ENCODE assay signal across 11 cellular contexts in the genomic region with DNA sequence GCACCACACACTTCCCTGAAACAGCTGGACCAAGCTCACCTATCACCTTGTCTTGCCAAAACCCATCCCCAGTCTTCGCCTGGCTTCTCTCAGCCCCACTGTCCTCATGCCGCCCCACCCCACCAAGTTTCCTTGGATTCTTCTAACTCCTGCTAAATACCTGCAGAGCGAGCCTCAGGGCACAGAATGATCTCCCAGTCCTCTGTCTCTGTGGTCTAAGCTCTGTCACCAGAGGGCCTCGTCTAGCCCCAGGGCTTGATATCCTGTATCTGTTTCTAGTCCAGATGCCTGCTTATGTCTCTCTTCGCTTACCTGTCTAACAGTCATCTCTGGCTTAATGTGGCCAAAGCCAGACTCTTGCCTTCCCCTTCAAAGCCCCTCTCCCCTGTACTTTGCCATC. TPM values are rescaled to one million over a fixed set of nuclear protein-coding genes. Genes with fewer than 3 reads are reported as not detected.
A peak's percentile ranks its signal among the peaks of the same experiment; 100 is the strongest.
DNase-seq lines count a peak whose midpoint lies in the region; ATAC-seq and TF ChIP-seq lines count a peak whose summit lies in the region.
"Had no signal": no experiment of that assay in that cellular context is flagged by ENCODE, and none has a peak within 500 bp of the region (broad histone marks: within the 10 kb centered on the region; RNA-seq: fewer than 3 reads in every experiment).

No MANE protein-coding gene starts in this region.

- no peak for DNase-seq in activated CD4-positive, alpha-beta T cell treated with anti-CD3 and anti-CD28 coated beads, Interleukin-2, amount 10 ng/mL, durations not matched to agents 7 days and 5 days
- no peak for DNase-seq in activated CD4-positive, alpha-beta T cell treated with anti-CD3 and anti-CD28 coated beads, Interleukin-2, amount 50 U/mL, for 1 hour
- DNase-seq in T-cell (no peak), hepatocyte (ENCODE audit: low spot score) (no peak), NCI-H146 treated with DMSO at 0.1 percent for 48 hours (lab: John Stamatoyannopoulos, UW; ENCODE audit: unreplicated experiment) (no peak), SKM-1 (lab: John Stamatoyannopoulos, UW; ENCODE audit: unreplicated experiment) (no peak)
- DNase-seq in stimulated activated naive B cell treated with anti-CD40 and anti-IgM and Interleukin-4, amounts not matched to agents 10 μg/mL and 1 μg/mL and 100 μg/mL, for 72 hours, result no peak
- DNase-seq: activated CD4-positive, alpha-beta T cell treated with anti-CD3 and anti-CD28 coated beads for 4 hours; NCI-H1694 had no signal

- H3K4me1 Mint-ChIP-seq in activated CD4-positive, alpha-beta T cell treated with anti-CD3 and anti-CD28 coated beads, Interleukin-2, amount 10 ng/mL, durations not matched to agents 7 days and 5 days, result peaks cover 76% of the 10 kb centered on the region
- H3K4me1 Mint-ChIP-seq in T-cell, result peaks cover 79 to 85% (median 79%) of the 10 kb centered on the region in 3 donors
- H3K4me1 Mint-ChIP-seq in stimulated activated naive B cell treated with anti-CD40 and anti-IgM and Interleukin-4, amounts not matched to agents 10 μg/mL and 1 μg/mL and 100 μg/mL, for 72 hours, result peaks cover 68 to 87% of the 10 kb centered on the region in 2 donors

- H3K9me3 ChIP-seq in hepatocyte (ENCODE audit: low read depth), result no peaks in the 10 kb centered on the region

- WGBS in hepatocyte (ENCODE audit: low lambda C conversion rate, missing lambda C conversion rate), result 71% methylated on average over 5 of the region's 5 CpGs

- H3K4me2 ChIP-seq in hepatocyte, result peak overlapping the region; percentile 67

- H3K27me3 Mint-ChIP-seq in activated CD4-positive, alpha-beta T cell treated with anti-CD3 and anti-CD28 coated beads, Interleukin-2, amount 10 ng/mL, durations not matched to agents 7 days and 5 days, result no peaks in the 10 kb centered on the region
- no peaks in the 10 kb centered on the region for H3K27me3 Mint-ChIP-seq in T-cell
- no peaks in the 10 kb centered on the region for H3K27me3 Mint-ChIP-seq in stimulated activated naive B cell treated with anti-CD40 and anti-IgM and Interleukin-4, amounts not matched to agents 10 μg/mL and 1 μg/mL and 100 μg/mL, for 72 hours

- H3K4me3 Mint-ChIP-seq in activated CD4-positive, alpha-beta T cell treated with anti-CD3 and anti-CD28 coated beads, Interleukin-2, amount 10 ng/mL, durations not matched to agents 7 days and 5 days, result no peak overlapping the region
- peak overlapping the region in 1 of 3 donors; percentile 29 for H3K4me3 Mint-ChIP-seq in T-cell
- H3K4me3 Mint-ChIP-seq in stimulated activated naive B cell treated with anti-CD40 and anti-IgM and Interleukin-4, amounts not matched to agents 10 μg/mL and 1 μg/mL and 100 μg/mL, for 72 hours, result peak overlapping the region in 1 of 2 donors; percentile 3

- peaks cover 42% of the 10 kb centered on the region for H3K36me3 Mint-ChIP-seq in activated CD4-positive, alpha-beta T cell treated with anti-CD3 and anti-CD28 coated beads, Interleukin-2, amount 10 ng/mL, durations not matched to agents 7 days and 5 days (ENCODE audit: low read depth)
- H3K36me3 Mint-ChIP-seq in T-cell, result peaks cover 24% of the 10 kb centered on the region
- H3K36me3 Mint-ChIP-seq in stimulated activated naive B cell treated with anti-CD40 and anti-IgM and Interleukin-4, amounts not matched to agents 10 μg/mL and 1 μg/mL and 100 μg/mL, for 72 hours, result peaks cover 50 to 68% of the 10 kb centered on the region in 2 donors

- ATAC-seq in T-cell (replicated peaks in 1 of 4), result peak in 3 of 4 experiments; percentile 27 to 45 (median 38)
- peak; percentile 11 for ATAC-seq in stimulated activated naive B cell treated with anti-CD40 and anti-IgM and Interleukin-4, amounts not matched to agents 10 μg/mL and 1 μg/mL and 100 μg/mL, for 72 hours (replicated peaks)
- no peak for ATAC-seq in GM18511 (IDR thresholded peaks at IDR 0.05; ENCODE audit: unreplicated experiment)
- ATAC-seq: sciatic nerve had no signal

- peaks cover 89% of the 10 kb centered on the region for H3K79me2 ChIP-seq in hepatocyte

- peak overlapping the region; percentile 78 for H3K27ac ChIP-seq in hepatocyte

- H3K27ac Mint-ChIP-seq in activated CD4-positive, alpha-beta T cell treated with anti-CD3 and anti-CD28 coated beads, Interleukin-2, amount 10 ng/mL, durations not matched to agents 7 days and 5 days, result peak overlapping the region; percentile 22
- peak overlapping the region; percentile 66 to 73 for H3K27ac Mint-ChIP-seq in T-cell
- peak overlapping the region; percentile 79 for H3K27ac Mint-ChIP-seq in stimulated activated naive B cell treated with anti-CD40 and anti-IgM and Interleukin-4, amounts not matched to agents 10 μg/mL and 1 μg/mL and 100 μg/mL, for 72 hours

- H3K4me1 ChIP-seq in hepatocyte (ENCODE audit: insufficient read depth), result peaks cover 54% of the 10 kb centered on the region

- H3K36me3 ChIP-seq in hepatocyte (replicated peaks; ENCODE audit: insufficient read depth, low read depth), result no peaks in the 10 kb centered on the region

- no peak overlapping the region for H3K4me3 ChIP-seq in hepatocyte

- no peaks in the 10 kb centered on the region for H3K9me2 ChIP-seq in hepatocyte (replicated peaks; ENCODE audit: insufficient read depth)

- POLR2A ChIA-PET in activated CD4-positive, alpha-beta T cell treated with anti-CD3 and anti-CD28 coated beads, Interleukin-2, amount 10 ng/mL, durations not matched to agents 7 days and 5 days (lab: Charles Lee), result interaction anchor here (0.5 to 0.7 kb wide), 2 partner anchors 13 to 164 kb away, joined by 3 read pairs; partner anchors contain the start of gene NBEAL2
- POLR2A ChIA-PET in T-cell (lab: Charles Lee), result interaction anchor here in 1 of 2 donors (0.6 kb wide), 1 partner anchor 16 kb away, joined by 5 read pairs; no protein-coding TSS in a partner anchor

- no peak overlapping the region for H2AFZ ChIP-seq in hepatocyte

- CTCF ChIA-PET in activated CD4-positive, alpha-beta T cell treated with anti-CD3 and anti-CD28 coated beads, Interleukin-2, amount 10 ng/mL, durations not matched to agents 7 days and 5 days (lab: Charles Lee), result interaction anchor here (0.6 to 3.4 kb wide), 3 partner anchors 8 to 240 kb away, joined by 3 to 11 read pairs (median 3); no protein-coding TSS in a partner anchor
- CTCF ChIA-PET in T-cell (lab: Charles Lee), result no interaction called here

- no peak for TF ChIP-seq CTCF in hepatocyte (IDR thresholded peaks at IDR 0.05; ENCODE audit: poor library complexity)

- H4K20me1 ChIP-seq in hepatocyte (ENCODE audit: insufficient read depth, poor library complexity, severe bottlenecking), result peaks cover 64% of the 10 kb centered on the region

- peaks cover 2% of the 10 kb centered on the region for H3K9me3 Mint-ChIP-seq in activated CD4-positive, alpha-beta T cell treated with anti-CD3 and anti-CD28 coated beads, Interleukin-2, amount 10 ng/mL, durations not matched to agents 7 days and 5 days
- no peaks in the 10 kb centered on the region for H3K9me3 Mint-ChIP-seq in T-cell
- peaks cover 0 to 2% of the 10 kb centered on the region in 2 donors for H3K9me3 Mint-ChIP-seq in stimulated activated naive B cell treated with anti-CD40 and anti-IgM and Interleukin-4, amounts not matched to agents 10 μg/mL and 1 μg/mL and 100 μg/mL, for 72 hours

- H3K27me3 ChIP-seq in hepatocyte, result no peaks in the 10 kb centered on the region

RNA-seq across cellular contexts. Expression of gene CCDC12, which starts 9.7 kb away (rescaled TPM):
- 10 to 100 TPM; 48.7 to 56.1 TPM for total RNA-seq in activated CD4-positive, alpha-beta T cell treated with anti-CD3 and anti-CD28 coated beads, Interleukin-2, amount 10 ng/mL, durations not matched to agents 7 days and 5 days
- total RNA-seq in T-cell (10 to 100 TPM; 66.5 to 78.4 (median 72.8) TPM), hepatocyte (41.1 and 47.5 TPM in 2 replicates)
- polyA plus RNA-seq in hepatocyte, result 78.4 and 107 TPM in 2 replicates

RNA-seq across cellular contexts. Expression of gene NBEAL2, which starts 12.7 kb away (rescaled TPM):
- total RNA-seq in activated CD4-positive, alpha-beta T cell treated with anti-CD3 and anti-CD28 coated beads, Interleukin-2, amount 10 ng/mL, durations not matched to agents 7 days and 5 days, result 100 to 1,000 TPM; 194 to 212 TPM
- 100 to 1,000 TPM; 141 to 206 (median 182) TPM for total RNA-seq in T-cell
- 23.6 and 38.6 TPM in 2 replicates for total RNA-seq in hepatocyte
- polyA plus RNA-seq in hepatocyte, result 42.2 and 58.5 TPM in 2 replicates

Comparison
In these comparisons a context has a peak if more than half of its experiments do, and no peak if none do; other contexts are left out.
1. H3K27ac Mint-ChIP-seq: peak in every context shown above with its lines; median percentile 79 in stimulated activated naive B cell treated with anti-CD40 and anti-IgM and Interleukin-4, amounts not matched to agents 10 μg/mL and 1 μg/mL and 100 μg/mL, for 72 hours; 70 in T-cell; 22 in activated CD4-positive, alpha-beta T cell treated with anti-CD3 and anti-CD28 coated beads, Interleukin-2, amount 10 ng/mL, durations not matched to agents 7 days and 5 days.